Comparison of ENCODE assay signal across 1 cellular context in the genomic region with DNA sequence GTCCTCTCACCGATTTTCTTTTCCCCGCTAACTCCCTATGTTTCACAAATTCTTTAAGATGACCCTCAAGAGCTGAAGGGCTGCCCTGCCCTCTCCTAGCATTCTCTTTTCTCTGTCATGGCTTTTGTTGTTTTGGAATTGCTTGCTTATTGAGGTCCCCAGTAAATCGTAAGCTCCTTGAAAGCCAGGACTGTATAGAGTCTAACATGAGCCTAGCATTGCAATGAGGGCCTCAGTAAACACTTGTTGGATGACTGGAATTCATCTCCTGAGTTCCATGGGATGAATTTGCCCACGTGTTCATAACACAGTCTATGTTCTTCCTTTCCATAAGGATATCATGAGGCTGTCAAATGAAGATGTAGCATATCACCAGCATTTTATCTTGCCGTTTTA.
TF ChIP-seq lines count a peak whose summit lies in the region.

No MANE protein-coding gene starts in this region.

TF ChIP-seq in HepG2, 621 proteins besides CTCF, POLR2A, EP300 and RAD21 (continued from another document):
- TF ChIP-seq CREB1 (IDR thresholded peaks at IDR 0.05) (no peak), CREB1 (CRISPR knock-in tag; IDR thresholded peaks at IDR 0.05) (0 out of 2 replicates have a peak, but pooled peaks have one; percentile 14), ASH2L (IDR thresholded peaks at IDR 0.05; ENCODE audit: insufficient read length, low read depth, low read length) (peak; percentile 50), THYN1 (CRISPR knock-in tag; IDR thresholded peaks at IDR 0.05; ENCODE audit: borderline replicate concordance, low read depth) (no peak), BATF2 (CRISPR knock-in tag; IDR thresholded peaks at IDR 0.05) (no peak), FOXP1 (IDR thresholded peaks at IDR 0.05) (no peak), FOXP1 (CRISPR knock-in tag; IDR thresholded peaks at IDR 0.05) (peak; percentile 10; the same call in 1 of the 2 replicates), HNF1B (CRISPR knock-in tag; IDR thresholded peaks at IDR 0.05) (peak; percentile 27; the same call in 1 of the 2 replicates), FIP1L1 (IDR thresholded peaks at IDR 0.05; ENCODE audit: borderline replicate concordance, insufficient read depth, low read depth, low read length) (no peak), TEAD2 (CRISPR knock-in tag; IDR thresholded peaks at IDR 0.05) (no peak), ZSCAN22 (CRISPR knock-in tag; IDR thresholded peaks at IDR 0.05) (0 out of 2 replicates have a peak, but pooled peaks have one; percentile 30), ZNF142 (CRISPR knock-in tag; IDR thresholded peaks at IDR 0.05) (0 out of 2 replicates have a peak, but pooled peaks have one; percentile 6), NFIC (IDR thresholded peaks at IDR 0.05; ENCODE audit: low read length) (0 out of 2 replicates have a peak, but pooled peaks have one; percentile 14), PAXIP1 (CRISPR knock-in tag; conservative IDR thresholded peaks at IDR 0.05) (peak; percentile 48; the same call in 1 of the 2 replicates), ATF1 (CRISPR knock-in tag; IDR thresholded peaks at IDR 0.05) (0 out of 2 replicates have a peak, but pooled peaks have one; percentile 26), ZSCAN29 (CRISPR knock-in tag; conservative IDR thresholded peaks at IDR 0.05) (0 out of 2 replicates have a peak, but pooled peaks have one; percentile 35)
- TF ChIP-seq, protein P1, sequence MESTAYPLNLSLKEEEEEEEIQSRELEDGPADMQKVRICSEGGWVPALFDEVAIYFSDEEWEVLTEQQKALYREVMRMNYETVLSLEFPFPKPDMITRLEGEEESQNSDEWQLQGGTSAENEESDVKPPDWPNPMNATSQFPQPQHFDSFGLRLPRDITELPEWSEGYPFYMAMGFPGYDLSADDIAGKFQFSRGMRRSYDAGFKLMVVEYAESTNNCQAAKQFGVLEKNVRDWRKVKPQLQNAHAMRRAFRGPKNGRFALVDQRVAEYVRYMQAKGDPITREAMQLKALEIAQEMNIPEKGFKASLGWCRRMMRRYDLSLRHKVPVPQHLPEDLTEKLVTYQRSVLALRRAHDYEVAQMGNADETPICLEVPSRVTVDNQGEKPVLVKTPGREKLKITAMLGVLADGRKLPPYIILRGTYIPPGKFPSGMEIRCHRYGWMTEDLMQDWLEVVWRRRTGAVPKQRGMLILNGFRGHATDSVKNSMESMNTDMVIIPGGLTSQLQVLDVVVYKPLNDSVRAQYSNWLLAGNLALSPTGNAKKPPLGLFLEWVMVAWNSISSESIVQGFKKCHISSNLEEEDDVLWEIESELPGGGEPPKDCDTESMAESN (CRISPR knock-in tag; conservative IDR thresholded peaks at IDR 0.05) = peak; percentile 52; the same call in 1 of the 2 replicates
TF ChIP-seq in HepG2: peak in this region for 11.
